ENCODE assay signal across 16 cellular contexts in the genomic region with DNA sequence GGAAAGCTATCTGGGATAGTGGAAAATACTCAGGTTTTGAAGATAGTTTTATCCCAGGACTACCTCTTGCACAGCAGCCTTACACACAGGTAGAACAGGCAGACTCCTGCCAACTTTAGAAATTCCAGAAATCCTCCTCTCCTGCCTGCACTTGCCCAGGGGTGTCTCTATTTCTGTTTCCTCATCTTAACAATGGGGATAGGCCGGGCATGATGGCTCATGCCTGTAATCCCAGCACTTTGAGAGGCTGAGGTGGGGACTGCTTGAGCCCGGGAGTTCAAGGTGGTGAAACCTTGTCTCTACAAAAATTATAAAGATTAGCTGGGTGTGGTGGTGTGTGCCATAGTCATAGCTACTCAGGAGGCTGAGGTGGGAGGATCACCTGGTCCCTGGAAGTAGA.
A peak's percentile ranks its signal among the peaks of the same experiment; 100 is the strongest.
DNase-seq lines count a peak whose midpoint lies in the region; ATAC-seq, FAIRE-seq and TF ChIP-seq lines count a peak whose summit lies in the region.
"Had no signal": no experiment of that assay in that cellular context is flagged by ENCODE, and none has a peak within 500 bp of the region (broad histone marks: within the 10 kb centered on the region; RNA-seq: fewer than 3 reads in every experiment).

No MANE protein-coding gene starts in this region.

- no peaks in the 10 kb centered on the region for H3K4me1 Mint-ChIP-seq in activated naive CD8-positive, alpha-beta T cell treated with anti-CD3 and anti-CD28 coated beads, Interleukin-2, amount 50 U/mL, for 24 hours

- H3K9me3 ChIP-seq in keratinocyte (ENCODE audit: control insufficient read depth, low read depth, low read length): no peaks in the 10 kb centered on the region

- no peaks in the 10 kb centered on the region for H3K9me1 ChIP-seq in keratinocyte (ENCODE audit: control insufficient read depth, extremely low read depth, insufficient read depth, low read length)

- H2AFZ ChIP-seq in keratinocyte (ENCODE audit: control insufficient read depth, low read length): no peak overlapping the region

- no peaks in the 10 kb centered on the region for H3K27me3 ChIP-seq in keratinocyte (ENCODE audit: control insufficient read depth, extremely low read depth, insufficient read depth, low read length)
- H3K27me3 ChIP-seq: BLaER1 had no signal

- CTCF ChIA-PET in RWPE1 (lab: Yijun Ruan, JAX): interaction anchor here (0.6 to 0.7 kb wide), 2 partner anchors 49 to 739 kb away, joined by 4 to 6 read pairs; no protein-coding TSS in a partner anchor

- H3K27me3 Mint-ChIP-seq in activated naive CD8-positive, alpha-beta T cell treated with anti-CD3 and anti-CD28 coated beads, Interleukin-2, amount 50 U/mL, for 24 hours: peaks cover 10% of the 10 kb centered on the region

- DNase-seq in GM12892 (ENCODE audit: insufficient read length) (no peak), RWPE1 (ENCODE audit: low spot score) (peak; percentile 80), epithelial cell of esophagus (ENCODE audit: low read depth) (peak; percentile 97), keratinocyte (ENCODE audit: low read depth, low spot score) (peak; percentile 74), glomerular visceral epithelial cell (ENCODE audit: extremely low spot score) (no peak)
- no peak for DNase-seq in activated naive CD8-positive, alpha-beta T cell treated with anti-CD3 and anti-CD28 coated beads, Interleukin-2, amount 50 U/mL, for 24 hours
- DNase-seq: 8988T; AML-193; Caco-2; CD8-positive, alpha-beta memory T cell; DMS53; GF-D8; HCEC 1CT; HFFc6 had no signal

- H3K4me1 ChIP-seq in keratinocyte (ENCODE audit: control insufficient read depth, extremely low read depth, insufficient read depth, low read length): peaks cover 34% of the 10 kb centered on the region
- H3K4me1 ChIP-seq: BLaER1, Caco-2 had no signal

- TF ChIP-seq POLR2A in GM12892 (IDR thresholded peaks at IDR 0.05; ENCODE audit: low read depth, low read length): no peak

- POLR2A ChIA-PET in RWPE1 (lab: Yijun Ruan, JAX; ENCODE audit: low non-redundant PET): no interaction called here

- H3K27ac ChIP-seq in RWPE1 (peak overlapping the region; percentile 83), keratinocyte (ENCODE audit: control insufficient read depth, insufficient read depth, low read length) (peak overlapping the region; percentile 69)
- H3K27ac ChIP-seq: BLaER1 had no signal

- H3K79me2 ChIP-seq in keratinocyte (ENCODE audit: control insufficient read depth, insufficient read depth, low read length): no peaks in the 10 kb centered on the region

- H3K36me3 ChIP-seq in keratinocyte (ENCODE audit: control insufficient read depth in 2 of 2, extremely low read depth in 1 of 2, insufficient read depth in 2 of 2, low read length in 2 of 2): no peaks in the 10 kb centered on the region
- H3K36me3 ChIP-seq: BLaER1 had no signal

- ATAC-seq in HG02938 (IDR thresholded peaks at IDR 0.05; ENCODE audit: unreplicated experiment): no peak
- no peak for ATAC-seq in activated naive CD8-positive, alpha-beta T cell treated with anti-CD3 and anti-CD28 coated beads, Interleukin-2, amount 50 U/mL, for 24 hours

- TF ChIP-seq CTCF in RWPE1 (conservative IDR thresholded peaks at IDR 0.05; ENCODE audit: low read depth) (no peak), epithelial cell of esophagus (IDR thresholded peaks at IDR 0.05; ENCODE audit: insufficient read depth, low read depth, low read length, missing control alignments) (no peak), keratinocyte (optimal IDR thresholded peaks at IDR 0.05 in 1 of 3, IDR thresholded peaks at IDR 0.05 in 1 of 3, conservative IDR thresholded peaks at IDR 0.05 in 1 of 3; ENCODE audit: extremely low read depth in 1 of 3, insufficient read depth in 2 of 3, low read length in 3 of 3) (no peak)

- dilution Hi-C loops in keratinocyte (cut with MboI; ENCODE audit: extremely low pct_ligation_motif_present, low sequenced_read_pairs): no loop called here

- no peak overlapping the region for H3K4me3 Mint-ChIP-seq in activated naive CD8-positive, alpha-beta T cell treated with anti-CD3 and anti-CD28 coated beads, Interleukin-2, amount 50 U/mL, for 24 hours
- H3K4me3 Mint-ChIP-seq: CD8-positive, alpha-beta memory T cell; HFFc6 had no signal

- H3K4me3 ChIP-seq in epithelial cell of esophagus (ENCODE audit: low read length) (no peak overlapping the region), keratinocyte (ENCODE audit: control insufficient read depth in 2 of 3, extremely low read depth in 1 of 3, insufficient read depth in 2 of 3, low read depth in 1 of 3, low read length in 3 of 3) (no peak overlapping the region)
- H3K4me3 ChIP-seq: BLaER1 had no signal

- H3K4me2 ChIP-seq in keratinocyte (ENCODE audit: control insufficient read depth, extremely low read depth, insufficient read depth, low read depth, low read length): peak overlapping the region; percentile 41
- H3K4me2 ChIP-seq: BLaER1 had no signal

- no peak overlapping the region for H3K27ac Mint-ChIP-seq in activated naive CD8-positive, alpha-beta T cell treated with anti-CD3 and anti-CD28 coated beads, Interleukin-2, amount 50 U/mL, for 24 hours
- H3K27ac Mint-ChIP-seq: CD8-positive, alpha-beta memory T cell; HFFc6 had no signal

- H3K9me3 Mint-ChIP-seq in activated naive CD8-positive, alpha-beta T cell treated with anti-CD3 and anti-CD28 coated beads, Interleukin-2, amount 50 U/mL, for 24 hours: peaks cover 16% of the 10 kb centered on the region

- H3K9ac ChIP-seq in keratinocyte (ENCODE audit: control insufficient read depth, extremely low read depth, insufficient read depth, low read length): no peak overlapping the region
- H3K9ac ChIP-seq: BLaER1 had no signal

- FAIRE-seq in GM12892 (lab: Jason Lieb, UNC): peak; percentile 9
- peak; percentile 94 for FAIRE-seq in keratinocyte (lab: Jason Lieb, UNC)

- no peaks in the 10 kb centered on the region for H4K20me1 ChIP-seq in keratinocyte (ENCODE audit: control insufficient read depth, extremely low read depth, insufficient read depth, low read length)
- H4K20me1 ChIP-seq: BLaER1 had no signal

- H3K36me3 Mint-ChIP-seq in activated naive CD8-positive, alpha-beta T cell treated with anti-CD3 and anti-CD28 coated beads, Interleukin-2, amount 50 U/mL, for 24 hours (ENCODE audit: low read depth): peaks cover 3% of the 10 kb centered on the region

Comparison
In these comparisons a context has a peak if more than half of its experiments do, and no peak if none do; other contexts are left out.
1. DNase-seq: peak in RWPE1 (single experiment), epithelial cell of esophagus (single experiment) and keratinocyte (single experiment); none in GM12892 (single experiment), glomerular visceral epithelial cell (single experiment) and activated naive CD8-positive, alpha-beta T cell treated with anti-CD3 and anti-CD28 coated beads, Interleukin-2, amount 50 U/mL, for 24 hours (single experiment).